ENCODE assay signal across 8 cellular contexts in genomic region chr4:10461091-10461849, GRCh38. TPM values are rescaled to one million over a fixed set of nuclear protein-coding genes. Genes with fewer than 3 reads are reported as not detected.
DNase-seq lines count a peak whose midpoint lies in the region; ATAC-seq and TF ChIP-seq lines count a peak whose summit lies in the region.

No MANE protein-coding gene starts in this region.

- no peaks in the 10 kb centered on the region for H4K20me1 ChIP-seq in OCI-LY3 (ENCODE audit: insufficient read depth, low read length)

- peak overlapping the region; percentile 52; the same call in 1 of the 2 replicates for H3K9ac ChIP-seq in OCI-LY3 (ENCODE audit: low read length)

- TF ChIP-seq CTCF in OCI-LY3 (IDR thresholded peaks at IDR 0.05; ENCODE audit: low read depth, low read length) (peak; percentile 50), foreskin keratinocyte (conservative IDR thresholded peaks at IDR 0.05) (peak; percentile 95), osteocyte (IDR thresholded peaks at IDR 0.05) (peak; percentile 94), upper lobe of left lung (IDR thresholded peaks at IDR 0.05) (peak; percentile 93 to 98 (median 96))

- intact Hi-C loops in activated T-helper 2 cell treated with anti-CD3 and anti-CD28 coated beads, Interferon-gamma antibody, Interleukin-2, Interleukin-4, amounts not matched to agents 10 μg/mL and 5 μg/mL and 100 μg/mL, durations not matched to agents 14 hours and 24 hours and 36 hours (cut with micrococcal nuclease), result loop anchor here (5.0 kb wide), 1 partner anchor 86 kb away; no protein-coding TSS in a partner anchor

- H3K27ac Mint-ChIP-seq in activated T-helper 2 cell treated with anti-CD3 and anti-CD28 coated beads, Interferon-gamma antibody, Interleukin-2, Interleukin-4, amounts not matched to agents 10 μg/mL and 5 μg/mL and 100 μg/mL, durations not matched to agents 14 hours and 24 hours and 36 hours, result no peak overlapping the region
- no peak overlapping the region for H3K27ac Mint-ChIP-seq in osteocyte (ENCODE audit: unreplicated experiment)

- H3K4me1 Mint-ChIP-seq in activated T-helper 2 cell treated with anti-CD3 and anti-CD28 coated beads, Interferon-gamma antibody, Interleukin-2, Interleukin-4, amounts not matched to agents 10 μg/mL and 5 μg/mL and 100 μg/mL, durations not matched to agents 14 hours and 24 hours and 36 hours (ENCODE audit: low read depth), result peaks cover 23% of the 10 kb centered on the region
- H3K4me1 Mint-ChIP-seq in osteocyte (ENCODE audit: unreplicated experiment), result peaks cover 37% of the 10 kb centered on the region

- ATAC-seq in GM18505 (IDR thresholded peaks at IDR 0.05; ENCODE audit: unreplicated experiment) (peak; percentile 78), HG02870 (IDR thresholded peaks at IDR 0.05; ENCODE audit: unreplicated experiment) (peak; percentile 71), foreskin keratinocyte (peak; percentile 81), upper lobe of left lung (ENCODE audit: low FRiP score in 2 of 2) (peak; percentile 90 to 96)

- DNase-seq in activated T-helper 2 cell treated with anti-CD3 and anti-CD28 coated beads, Interferon-gamma antibody, Interleukin-2, Interleukin-4, amounts not matched to agents 10 μg/mL and 5 μg/mL and 100 μg/mL, durations not matched to agents 14 hours and 24 hours and 36 hours (ENCODE audit: low spot score), result peak; percentile 75
- DNase-seq in foreskin keratinocyte (peak in 1 of 2 donors; percentile 43), osteocyte (ENCODE audit: extremely low spot score, unreplicated experiment) (peak; percentile 87), upper lobe of left lung (peak; percentile 68 to 95), NCI-H510A treated with DMSO at 0.1 percent for 48 hours (lab: John Stamatoyannopoulos, UW) (no peak)

- peak overlapping the region; percentile 82 for H3K4me2 ChIP-seq in OCI-LY3 (ENCODE audit: low read length)

- H3K36me3 ChIP-seq in OCI-LY3 (replicated peaks; ENCODE audit: low read depth, low read length) (no peaks in the 10 kb centered on the region), upper lobe of left lung (no peaks in the 10 kb centered on the region)

- no peak for TF ChIP-seq EP300 in upper lobe of left lung (IDR thresholded peaks at IDR 0.05)

- WGBS in upper lobe of left lung, 2 donors, result 13 to 15% methylated on average over 3 to 46 of the region's 72 CpGs

- H3K4me3 Mint-ChIP-seq in activated T-helper 2 cell treated with anti-CD3 and anti-CD28 coated beads, Interferon-gamma antibody, Interleukin-2, Interleukin-4, amounts not matched to agents 10 μg/mL and 5 μg/mL and 100 μg/mL, durations not matched to agents 14 hours and 24 hours and 36 hours (ENCODE audit: low read depth), result peak overlapping the region; percentile 75
- H3K4me3 Mint-ChIP-seq in osteocyte (ENCODE audit: unreplicated experiment), result peak overlapping the region; percentile 70

- no peak for TF ChIP-seq POLR2A in GM18505 (IDR thresholded peaks at IDR 0.05; ENCODE audit: borderline replicate concordance, extremely low read depth, insufficient read depth, insufficient read length)
- TF ChIP-seq POLR2A in upper lobe of left lung (IDR thresholded peaks at IDR 0.05), result no peak

- peaks cover 10% of the 10 kb centered on the region for H3K9me3 Mint-ChIP-seq in activated T-helper 2 cell treated with anti-CD3 and anti-CD28 coated beads, Interferon-gamma antibody, Interleukin-2, Interleukin-4, amounts not matched to agents 10 μg/mL and 5 μg/mL and 100 μg/mL, durations not matched to agents 14 hours and 24 hours and 36 hours
- H3K9me3 Mint-ChIP-seq in osteocyte (ENCODE audit: unreplicated experiment), result peaks cover 13% of the 10 kb centered on the region

- H3K4me3 ChIP-seq in OCI-LY3 (ENCODE audit: low read length) (peak overlapping the region; percentile 79), upper lobe of left lung (peak overlapping the region in 3 of 4 donors; percentile 24 to 46 (median 36))

- peaks cover 9% of the 10 kb centered on the region for H3K36me3 Mint-ChIP-seq in activated T-helper 2 cell treated with anti-CD3 and anti-CD28 coated beads, Interferon-gamma antibody, Interleukin-2, Interleukin-4, amounts not matched to agents 10 μg/mL and 5 μg/mL and 100 μg/mL, durations not matched to agents 14 hours and 24 hours and 36 hours (ENCODE audit: low read depth)
- peaks cover 4% of the 10 kb centered on the region for H3K36me3 Mint-ChIP-seq in osteocyte (ENCODE audit: unreplicated experiment)

- no peaks in the 10 kb centered on the region for H3K9me3 ChIP-seq in OCI-LY3 (ENCODE audit: insufficient read depth, low read length)
- no peaks in the 10 kb centered on the region for H3K9me3 ChIP-seq in upper lobe of left lung

- H3K27ac ChIP-seq in OCI-LY3 (ENCODE audit: low read length) (no peak overlapping the region), foreskin keratinocyte (no peak overlapping the region), upper lobe of left lung (no peak overlapping the region)

- H3K27me3 ChIP-seq in OCI-LY3 (ENCODE audit: low read depth, low read length), result no peaks in the 10 kb centered on the region
- peaks cover 26% of the 10 kb centered on the region for H3K27me3 ChIP-seq in foreskin keratinocyte
- H3K27me3 ChIP-seq in upper lobe of left lung, result peaks cover 0 to 8% (median 0%) of the 10 kb centered on the region in 4 donors

- H3K4me1 ChIP-seq in OCI-LY3 (ENCODE audit: low read length) (peaks cover 4% of the 10 kb centered on the region), foreskin keratinocyte (no peaks in the 10 kb centered on the region), upper lobe of left lung (peaks cover 6 to 25% (median 7%) of the 10 kb centered on the region in 4 donors)

- H3K27me3 Mint-ChIP-seq in activated T-helper 2 cell treated with anti-CD3 and anti-CD28 coated beads, Interferon-gamma antibody, Interleukin-2, Interleukin-4, amounts not matched to agents 10 μg/mL and 5 μg/mL and 100 μg/mL, durations not matched to agents 14 hours and 24 hours and 36 hours (ENCODE audit: low read depth), result peaks cover 41% of the 10 kb centered on the region
- no peaks in the 10 kb centered on the region for H3K27me3 Mint-ChIP-seq in osteocyte (ENCODE audit: unreplicated experiment)

- no peaks in the 10 kb centered on the region for H3K79me2 ChIP-seq in OCI-LY3 (ENCODE audit: low read length)

- H2AFZ ChIP-seq in OCI-LY3 (ENCODE audit: low read depth, low read length), result peak overlapping the region; percentile 88

RNA-seq across cellular contexts. Expression of gene ZNF518B, which starts 4.0 kb away (rescaled TPM):
- total RNA-seq in activated T-helper 2 cell treated with anti-CD3 and anti-CD28 coated beads, Interferon-gamma antibody, Interleukin-2, Interleukin-4, amounts not matched to agents 10 μg/mL and 5 μg/mL and 100 μg/mL, durations not matched to agents 14 hours and 24 hours and 36 hours, result 22.9 and 24.9 TPM in 2 replicates
- total RNA-seq in foreskin keratinocyte, result 25.1 and 27.0 TPM in 2 replicates
- polyA plus RNA-seq in foreskin keratinocyte, result 4.2 TPM in 2 replicates
- total RNA-seq in osteocyte, result 37.3 and 39.5 TPM in 2 replicates
- 10 to 100 TPM in 5 of 6 donors, 1 to 10 TPM in 1; 7.8 to 22.6 (median 11.7) TPM for total RNA-seq in upper lobe of left lung
